Comparison of ENCODE assay signal across 12 cellular contexts in genomic region chr1:207818971-207819451, GRCh38.
DNase-seq lines count a peak whose midpoint lies in the region; ATAC-seq and TF ChIP-seq lines count a peak whose summit lies in the region.
"Had no signal": no experiment of that assay in that cellular context is flagged by ENCODE, and none has a peak within 500 bp of the region (broad histone marks: within the 10 kb centered on the region; RNA-seq: fewer than 3 reads in every experiment).

No MANE protein-coding gene starts in this region.

- ATAC-seq in lower lobe of right lung (no peak), thoracic aorta (ENCODE audit: insufficient number of reproducible peaks, low FRiP score, low read depth) (no peak), HG02852 (IDR thresholded peaks at IDR 0.05; ENCODE audit: unreplicated experiment) (no peak), GM18519 (IDR thresholded peaks at IDR 0.05; ENCODE audit: low FRiP score, unreplicated experiment) (no peak)

- TF ChIP-seq CTCF in lower lobe of right lung (IDR thresholded peaks at IDR 0.05) (no peak), thoracic aorta (IDR thresholded peaks at IDR 0.05) (no peak)

- DNase-seq in DMS53 (lab: John Stamatoyannopoulos, UW) (peak; percentile 20), DMS53 treated with DMSO at 0.1 percent for 48 hours (lab: John Stamatoyannopoulos, UW; ENCODE audit: unreplicated experiment) (no peak), caudate nucleus (lab: John Stamatoyannopoulos, UW) (no peak), lower lobe of right lung (no peak), thoracic aorta (ENCODE audit: low spot score) (no peak), NK-92 (lab: John Stamatoyannopoulos, UW; ENCODE audit: unreplicated experiment) (no peak)
- DNase-seq: activated CD4-positive, alpha-beta T cell treated with anti-CD3 and anti-CD28 coated beads, Interleukin-2, amount 10 ng/mL, durations not matched to agents 24 days and 14 days; cerebellar nuclear complex; H9; NK-92 treated with Interleukin-12 subunit alpha and Interleukin-12 subunit beta, amount 100 ng/mL, for 24 hours had no signal

- peak overlapping the region; percentile 76 for H3K4me3 ChIP-seq in lower lobe of right lung
- H3K4me3 ChIP-seq in thoracic aorta = peak overlapping the region; percentile 80

- intact Hi-C loops in lower lobe of right lung (cut with DNase I) = no loop called here

- H3K27me3 ChIP-seq in lower lobe of right lung (ENCODE audit: low read depth) = no peaks in the 10 kb centered on the region
- no peaks in the 10 kb centered on the region for H3K27me3 ChIP-seq in thoracic aorta (replicated peaks; ENCODE audit: insufficient read depth)

- H3K36me3 ChIP-seq in lower lobe of right lung (peaks cover 70% of the 10 kb centered on the region), thoracic aorta (peaks cover 29% of the 10 kb centered on the region)

- no peaks in the 10 kb centered on the region for H3K9me3 ChIP-seq in lower lobe of right lung
- no peaks in the 10 kb centered on the region for H3K9me3 ChIP-seq in thoracic aorta

- H3K27ac ChIP-seq in caudate nucleus (ENCODE audit: low read depth, low read length) (peak overlapping the region; percentile 72), lower lobe of right lung (no peak overlapping the region), thoracic aorta (peak overlapping the region; percentile 99)

- H3K4me1 ChIP-seq in lower lobe of right lung (peaks cover 81% of the 10 kb centered on the region), thoracic aorta (ENCODE audit: control insufficient read depth in 1 of 2, low read depth in 2 of 2) (peaks cover 38 to 61% of the 10 kb centered on the region in 2 donors)
